ENCODE assay signal across 1 cellular context in the genomic region with DNA sequence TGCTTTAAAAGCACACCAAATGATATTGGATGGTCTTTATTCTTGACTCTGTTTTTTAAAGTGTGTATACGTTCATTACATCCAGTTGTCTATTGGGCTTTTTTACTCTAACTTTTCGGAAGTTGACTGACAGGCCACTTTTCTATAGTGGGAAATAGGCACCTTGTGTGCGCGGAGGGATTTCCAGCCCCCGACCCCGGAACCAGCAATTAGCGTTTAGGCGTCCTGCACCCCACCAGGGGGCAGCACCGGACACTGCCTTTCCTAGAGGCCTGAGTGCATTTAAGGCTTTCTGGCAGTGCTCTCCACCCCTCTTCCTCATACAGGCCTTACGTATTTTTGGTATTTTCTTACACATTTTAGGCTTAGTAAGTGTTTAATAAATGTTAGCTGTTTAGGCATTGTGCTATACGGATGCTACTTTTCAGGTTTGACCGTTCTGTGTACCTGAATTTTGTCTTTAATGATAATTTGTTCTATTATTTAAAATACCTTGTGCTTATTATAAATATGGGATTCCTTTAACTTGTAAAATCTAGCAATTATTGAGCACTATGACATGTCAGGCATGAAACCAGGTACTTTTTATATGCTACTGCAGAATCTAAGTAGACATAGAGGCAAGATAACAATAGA.
TF ChIP-seq lines count a peak whose summit lies in the region.

No MANE protein-coding gene starts in this region.

TF ChIP-seq in GM12878, 131 proteins besides CTCF, POLR2A, EP300 and RAD21 (continued from another document):
- TF ChIP-seq, protein P1, sequence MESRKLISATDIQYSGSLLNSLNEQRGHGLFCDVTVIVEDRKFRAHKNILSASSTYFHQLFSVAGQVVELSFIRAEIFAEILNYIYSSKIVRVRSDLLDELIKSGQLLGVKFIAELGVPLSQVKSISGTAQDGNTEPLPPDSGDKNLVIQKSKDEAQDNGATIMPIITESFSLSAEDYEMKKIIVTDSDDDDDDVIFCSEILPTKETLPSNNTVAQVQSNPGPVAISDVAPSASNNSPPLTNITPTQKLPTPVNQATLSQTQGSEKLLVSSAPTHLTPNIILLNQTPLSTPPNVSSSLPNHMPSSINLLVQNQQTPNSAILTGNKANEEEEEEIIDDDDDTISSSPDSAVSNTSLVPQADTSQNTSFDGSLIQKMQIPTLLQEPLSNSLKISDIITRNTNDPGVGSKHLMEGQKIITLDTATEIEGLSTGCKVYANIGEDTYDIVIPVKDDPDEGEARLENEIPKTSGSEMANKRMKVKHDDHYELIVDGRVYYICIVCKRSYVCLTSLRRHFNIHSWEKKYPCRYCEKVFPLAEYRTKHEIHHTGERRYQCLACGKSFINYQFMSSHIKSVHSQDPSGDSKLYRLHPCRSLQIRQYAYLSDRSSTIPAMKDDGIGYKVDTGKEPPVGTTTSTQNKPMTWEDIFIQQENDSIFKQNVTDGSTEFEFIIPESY (IDR thresholded peaks at IDR 0.05), result peak; percentile 84; the same call in 1 of the 2 replicates
- TF ChIP-seq, protein P2, sequence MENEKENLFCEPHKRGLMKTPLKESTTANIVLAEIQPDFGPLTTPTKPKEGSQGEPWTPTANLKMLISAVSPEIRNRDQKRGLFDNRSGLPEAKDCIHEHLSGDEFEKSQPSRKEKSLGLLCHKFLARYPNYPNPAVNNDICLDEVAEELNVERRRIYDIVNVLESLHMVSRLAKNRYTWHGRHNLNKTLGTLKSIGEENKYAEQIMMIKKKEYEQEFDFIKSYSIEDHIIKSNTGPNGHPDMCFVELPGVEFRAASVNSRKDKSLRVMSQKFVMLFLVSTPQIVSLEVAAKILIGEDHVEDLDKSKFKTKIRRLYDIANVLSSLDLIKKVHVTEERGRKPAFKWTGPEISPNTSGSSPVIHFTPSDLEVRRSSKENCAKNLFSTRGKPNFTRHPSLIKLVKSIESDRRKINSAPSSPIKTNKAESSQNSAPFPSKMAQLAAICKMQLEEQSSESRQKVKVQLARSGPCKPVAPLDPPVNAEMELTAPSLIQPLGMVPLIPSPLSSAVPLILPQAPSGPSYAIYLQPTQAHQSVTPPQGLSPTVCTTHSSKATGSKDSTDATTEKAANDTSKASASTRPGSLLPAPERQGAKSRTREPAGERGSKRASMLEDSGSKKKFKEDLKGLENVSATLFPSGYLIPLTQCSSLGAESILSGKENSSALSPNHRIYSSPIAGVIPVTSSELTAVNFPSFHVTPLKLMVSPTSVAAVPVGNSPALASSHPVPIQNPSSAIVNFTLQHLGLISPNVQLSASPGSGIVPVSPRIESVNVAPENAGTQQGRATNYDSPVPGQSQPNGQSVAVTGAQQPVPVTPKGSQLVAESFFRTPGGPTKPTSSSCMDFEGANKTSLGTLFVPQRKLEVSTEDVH (IDR thresholded peaks at IDR 0.05; ENCODE audit: low read depth, partially characterized antibody), result no peak
- no peak for TF ChIP-seq RUNX3 (IDR thresholded peaks at IDR 0.05; ENCODE audit: low read length)
- TF ChIP-seq, protein P3, sequence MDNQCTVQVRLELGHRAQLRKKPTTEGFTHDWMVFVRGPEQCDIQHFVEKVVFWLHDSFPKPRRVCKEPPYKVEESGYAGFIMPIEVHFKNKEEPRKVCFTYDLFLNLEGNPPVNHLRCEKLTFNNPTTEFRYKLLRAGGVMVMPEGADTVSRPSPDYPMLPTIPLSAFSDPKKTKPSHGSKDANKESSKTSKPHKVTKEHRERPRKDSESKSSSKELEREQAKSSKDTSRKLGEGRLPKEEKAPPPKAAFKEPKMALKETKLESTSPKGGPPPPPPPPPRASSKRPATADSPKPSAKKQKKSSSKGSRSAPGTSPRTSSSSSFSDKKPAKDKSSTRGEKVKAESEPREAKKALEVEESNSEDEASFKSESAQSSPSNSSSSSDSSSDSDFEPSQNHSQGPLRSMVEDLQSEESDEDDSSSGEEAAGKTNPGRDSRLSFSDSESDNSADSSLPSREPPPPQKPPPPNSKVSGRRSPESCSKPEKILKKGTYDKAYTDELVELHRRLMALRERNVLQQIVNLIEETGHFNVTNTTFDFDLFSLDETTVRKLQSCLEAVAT (IDR thresholded peaks at IDR 0.05), result no peak
- TF ChIP-seq YBX1 (IDR thresholded peaks at IDR 0.05), result no peak
- no peak for TF ChIP-seq BCL11A (IDR thresholded peaks at IDR 0.05; ENCODE audit: low read depth, low read length)
